In the genomic region with DNA sequence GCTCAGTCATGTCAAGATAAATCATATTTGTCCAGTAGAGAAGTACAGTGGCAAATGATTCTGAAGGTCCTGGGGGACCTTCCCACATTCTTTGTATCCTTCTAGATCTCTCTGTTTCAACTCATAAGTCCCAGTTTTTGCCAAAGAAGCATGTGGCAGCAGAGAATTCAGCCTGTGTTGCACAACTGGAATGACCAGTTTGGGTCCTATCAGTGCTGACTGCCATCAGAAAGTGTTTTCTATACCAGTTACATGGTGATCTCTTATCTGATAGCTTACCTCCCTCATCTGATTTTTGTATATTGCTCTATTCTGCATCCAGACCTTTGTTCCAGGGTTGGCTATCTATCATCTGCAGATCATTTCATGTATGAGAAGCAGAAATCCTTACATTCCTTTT, we compare ENCODE assay signal across 1 cellular context.
TF ChIP-seq lines count a peak whose summit lies in the region.

No MANE protein-coding gene starts in this region.

TF ChIP-seq in HCT116, 20 proteins besides CTCF, POLR2A, EP300 and RAD21:
- TF ChIP-seq MAX (IDR thresholded peaks at IDR 0.05) (peak; percentile 36; the same call in 1 of the 2 replicates), ZNF274 (IDR thresholded peaks at IDR 0.05; ENCODE audit: low read depth, low read length) (no peak), EGR1 (IDR thresholded peaks at IDR 0.05; ENCODE audit: low read depth) (no peak), SRF (IDR thresholded peaks at IDR 0.05; ENCODE audit: low read depth) (no peak), CBX3 (IDR thresholded peaks at IDR 0.05; ENCODE audit: low read depth) (no peak)
- TF ChIP-seq, protein P1, sequence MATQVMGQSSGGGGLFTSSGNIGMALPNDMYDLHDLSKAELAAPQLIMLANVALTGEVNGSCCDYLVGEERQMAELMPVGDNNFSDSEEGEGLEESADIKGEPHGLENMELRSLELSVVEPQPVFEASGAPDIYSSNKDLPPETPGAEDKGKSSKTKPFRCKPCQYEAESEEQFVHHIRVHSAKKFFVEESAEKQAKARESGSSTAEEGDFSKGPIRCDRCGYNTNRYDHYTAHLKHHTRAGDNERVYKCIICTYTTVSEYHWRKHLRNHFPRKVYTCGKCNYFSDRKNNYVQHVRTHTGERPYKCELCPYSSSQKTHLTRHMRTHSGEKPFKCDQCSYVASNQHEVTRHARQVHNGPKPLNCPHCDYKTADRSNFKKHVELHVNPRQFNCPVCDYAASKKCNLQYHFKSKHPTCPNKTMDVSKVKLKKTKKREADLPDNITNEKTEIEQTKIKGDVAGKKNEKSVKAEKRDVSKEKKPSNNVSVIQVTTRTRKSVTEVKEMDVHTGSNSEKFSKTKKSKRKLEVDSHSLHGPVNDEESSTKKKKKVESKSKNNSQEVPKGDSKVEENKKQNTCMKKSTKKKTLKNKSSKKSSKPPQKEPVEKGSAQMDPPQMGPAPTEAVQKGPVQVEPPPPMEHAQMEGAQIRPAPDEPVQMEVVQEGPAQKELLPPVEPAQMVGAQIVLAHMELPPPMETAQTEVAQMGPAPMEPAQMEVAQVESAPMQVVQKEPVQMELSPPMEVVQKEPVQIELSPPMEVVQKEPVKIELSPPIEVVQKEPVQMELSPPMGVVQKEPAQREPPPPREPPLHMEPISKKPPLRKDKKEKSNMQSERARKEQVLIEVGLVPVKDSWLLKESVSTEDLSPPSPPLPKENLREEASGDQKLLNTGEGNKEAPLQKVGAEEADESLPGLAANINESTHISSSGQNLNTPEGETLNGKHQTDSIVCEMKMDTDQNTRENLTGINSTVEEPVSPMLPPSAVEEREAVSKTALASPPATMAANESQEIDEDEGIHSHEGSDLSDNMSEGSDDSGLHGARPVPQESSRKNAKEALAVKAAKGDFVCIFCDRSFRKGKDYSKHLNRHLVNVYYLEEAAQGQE (IDR thresholded peaks at IDR 0.05; ENCODE audit: low read depth) = no peak
